In genomic region chr7:105745681-105746330, GRCh38 we compare ENCODE assay signal across 19 cellular contexts.
DNase-seq lines count a peak whose midpoint lies in the region; ATAC-seq and TF ChIP-seq lines count a peak whose summit lies in the region.
"Had no signal": no experiment of that assay in that cellular context is flagged by ENCODE, and none has a peak within 500 bp of the region (broad histone marks: within the 10 kb centered on the region; RNA-seq: fewer than 3 reads in every experiment).

No MANE protein-coding gene starts in this region.

- H3K14ac ChIP-seq in H9 (ENCODE audit: insufficient read depth, low read length) = no peak overlapping the region

- peak overlapping the region; percentile 0 to 53 (median 30); a peak in 4 of 7 replicates for H3K27ac Mint-ChIP-seq in H9
- H3K27ac Mint-ChIP-seq in endodermal cell = peak overlapping the region; percentile 6
- H3K27ac Mint-ChIP-seq in activated CD4-positive, alpha-beta T cell treated with anti-CD3 and anti-CD28 coated beads, Interleukin-2, amount 10 ng/mL, durations not matched to agents 24 days and 14 days = no peak overlapping the region
- H3K27ac Mint-ChIP-seq: B cell had no signal

- DNase-seq in A673 (ENCODE audit: low spot score) = no peak
- peak; percentile 45 for DNase-seq in H9
- DNase-seq in PC-3 = no peak
- peak; percentile 67 for DNase-seq in endodermal cell
- no peak for DNase-seq in Peyer's patch
- no peak for DNase-seq in activated CD4-positive, alpha-beta T cell treated with anti-CD3 and anti-CD28 coated beads, Interleukin-2, amount 10 ng/mL, durations not matched to agents 24 days and 14 days
- no peak for DNase-seq in OCI-LY7 (ENCODE audit: low spot score)
- DNase-seq in GM13977 (ENCODE audit: low spot score) = no peak
- DNase-seq: ACHN; CD4-positive, alpha-beta memory T cell; GOT3; NCI-H1048; NCI-H1436 treated with DMSO at 0.1 percent for 48 hours; NCI-H2081 treated with DMSO at 0.1 percent for 48 hours; NCI-H524 had no signal

- no peak overlapping the region for H3T11ph ChIP-seq in H9 (ENCODE audit: low read length)

- no peak overlapping the region for H4K91ac ChIP-seq in H9 (ENCODE audit: insufficient read length, low read depth, low read length)

- intact Hi-C loops in A673 (cut with micrococcal nuclease; ENCODE audit: unreplicated experiment) (no loop called here), PC-3 (cut with micrococcal nuclease) (no loop called here), OCI-LY7 (cut with micrococcal nuclease; ENCODE audit: unreplicated experiment) (no loop called here)
- intact Hi-C loops in activated CD4-positive, alpha-beta T cell treated with anti-CD3 and anti-CD28 coated beads, Interleukin-2, amount 10 ng/mL, durations not matched to agents 24 days and 14 days (cut with micrococcal nuclease) = loop anchor here (10.0 kb wide), 1 partner anchor 91 kb away; no protein-coding TSS in a partner anchor

- H3F3A ChIP-seq in PC-3 (ENCODE audit: low read length, unreplicated experiment) = no peaks in the 10 kb centered on the region

- H3K9me3 ChIP-seq in A673 (ENCODE audit: low read depth, low read length, poor library complexity, severe bottlenecking) = no peaks in the 10 kb centered on the region
- H3K9me3 ChIP-seq in H9 (ENCODE audit: control insufficient read depth, low read depth, low read length) = no peaks in the 10 kb centered on the region
- no peaks in the 10 kb centered on the region for H3K9me3 ChIP-seq in PC-3 (ENCODE audit: low read length)
- H3K9me3 ChIP-seq in endodermal cell (ENCODE audit: control insufficient read depth, low read length) = no peaks in the 10 kb centered on the region
- H3K9me3 ChIP-seq in Peyer's patch = no peaks in the 10 kb centered on the region
- no peaks in the 10 kb centered on the region for H3K9me3 ChIP-seq in OCI-LY7 (ENCODE audit: low read length)

- H3K36me3 ChIP-seq in A673 (ENCODE audit: insufficient read depth, low read length, poor library complexity, severe bottlenecking) (no peaks in the 10 kb centered on the region), PC-3 (ENCODE audit: low read depth, low read length) (no peaks in the 10 kb centered on the region), endodermal cell (ENCODE audit: control insufficient read depth, insufficient read depth, low read length) (peaks cover 2% of the 10 kb centered on the region), Peyer's patch (peaks cover 0 to 5% (median 0%) of the 10 kb centered on the region in 3 donors), OCI-LY7 (ENCODE audit: insufficient read depth, low read length) (no peaks in the 10 kb centered on the region)

- no peak; the same call in 1 of the 2 replicates for ATAC-seq in PC-3
- ATAC-seq: Panc1, Right ventricle myocardium inferior had no signal

- no TSS peak for BruUV-seq in A673 (replicated peaks; lab: Mats Ljungman, UMichigan)
- no TSS peak for BruUV-seq in PC-3 (replicated peaks; lab: Mats Ljungman, UMichigan)
- no TSS peak for BruUV-seq in OCI-LY7 (replicated peaks; lab: Mats Ljungman, UMichigan)

- H3K4me3 Mint-ChIP-seq in H9 (no peak overlapping the region), endodermal cell (no peak overlapping the region)
- H3K4me3 Mint-ChIP-seq in activated CD4-positive, alpha-beta T cell treated with anti-CD3 and anti-CD28 coated beads, Interleukin-2, amount 10 ng/mL, durations not matched to agents 24 days and 14 days = no peak overlapping the region
- H3K4me3 Mint-ChIP-seq: B cell; CD4-positive, alpha-beta memory T cell had no signal

- H3K23ac ChIP-seq in H9 (ENCODE audit: insufficient read length, low read depth, low read length) = no peak overlapping the region

- in situ Hi-C loops in GM13977 (cut with MboI; ENCODE audit: low pct_unique_long_range_greater_than_20kb, low sequenced_read_pairs, unreplicated experiment) = no loop called here

- H2BK120ac ChIP-seq in H9 (ENCODE audit: low read depth, low read length, poor library complexity, severe bottlenecking) = no peak overlapping the region

- no peaks in the 10 kb centered on the region for H3K27me3 Mint-ChIP-seq in H9 (ENCODE audit: low read depth)
- no peaks in the 10 kb centered on the region for H3K27me3 Mint-ChIP-seq in endodermal cell (ENCODE audit: insufficient read depth)
- peaks cover 1% of the 10 kb centered on the region for H3K27me3 Mint-ChIP-seq in activated CD4-positive, alpha-beta T cell treated with anti-CD3 and anti-CD28 coated beads, Interleukin-2, amount 10 ng/mL, durations not matched to agents 24 days and 14 days
- H3K27me3 Mint-ChIP-seq: B cell; CD4-positive, alpha-beta memory T cell had no signal

- H3K36me3 Mint-ChIP-seq in H9 (ENCODE audit: insufficient read depth in 1 of 3, low read depth in 3 of 3) (peaks cover 0 to 7% (median 1%) of the 10 kb centered on the region in 3 experiments; a peak in 5 of 7 replicates), endodermal cell (ENCODE audit: low read depth) (peaks cover 6% of the 10 kb centered on the region)
- no peaks in the 10 kb centered on the region for H3K36me3 Mint-ChIP-seq in activated CD4-positive, alpha-beta T cell treated with anti-CD3 and anti-CD28 coated beads, Interleukin-2, amount 10 ng/mL, durations not matched to agents 24 days and 14 days (ENCODE audit: low read depth)

- no peak overlapping the region for H3K4me3 ChIP-seq in A673 (ENCODE audit: low read depth, low read length, poor library complexity, severe bottlenecking)
- H3K4me3 ChIP-seq in PC-3 (ENCODE audit: low read length) = no peak overlapping the region
- H3K4me3 ChIP-seq in endodermal cell (ENCODE audit: low read length) = no peak overlapping the region
- no peak overlapping the region for H3K4me3 ChIP-seq in Peyer's patch
- no peak overlapping the region for H3K4me3 ChIP-seq in OCI-LY7 (ENCODE audit: low read depth, low read length, poor library complexity, severe bottlenecking)
- H3K4me3 ChIP-seq: SK-N-MC had no signal

- H3K9me3 Mint-ChIP-seq in H9 = no peaks in the 10 kb centered on the region
- H3K9me3 Mint-ChIP-seq in endodermal cell = no peaks in the 10 kb centered on the region
- H3K9me3 Mint-ChIP-seq in activated CD4-positive, alpha-beta T cell treated with anti-CD3 and anti-CD28 coated beads, Interleukin-2, amount 10 ng/mL, durations not matched to agents 24 days and 14 days = no peaks in the 10 kb centered on the region
- H3K9me3 Mint-ChIP-seq: CD4-positive, alpha-beta memory T cell had no signal

- no peak overlapping the region for H4K5ac ChIP-seq in H9 (ENCODE audit: insufficient read length, low read depth, low read length)

- H3K18ac ChIP-seq in H9 (ENCODE audit: insufficient read length, low read depth, low read length) = no peak overlapping the region

- TF ChIP-seq CTCF in A673 (conservative IDR thresholded peaks at IDR 0.05; ENCODE audit: low read depth, low read length) (no peak), H9 (conservative IDR thresholded peaks at IDR 0.05) (no peak; the same call in 2 of the 3 replicates), PC-3 (conservative IDR thresholded peaks at IDR 0.05; ENCODE audit: low read depth, low read length) (peak; percentile 26; the same call in 1 of the 2 replicates), endodermal cell (conservative IDR thresholded peaks at IDR 0.05) (peak; percentile 55), Peyer's patch (IDR thresholded peaks at IDR 0.05) (no peak), OCI-LY7 (conservative IDR thresholded peaks at IDR 0.05; ENCODE audit: low read length) (no peak), GM13977 (IDR thresholded peaks at IDR 0.05; ENCODE audit: extremely low read depth, insufficient read depth, missing control alignments) (no peak)

- no peak overlapping the region for H2BK12ac ChIP-seq in H9 (ENCODE audit: insufficient read length, low read depth, low read length)

- no peak overlapping the region for H4K8ac ChIP-seq in H9 (replicated peaks; ENCODE audit: insufficient read length, low read depth, low read length)

- CTCF ChIA-PET in A673 (lab: Charles Lee) (no interaction called here), PC-3 (lab: Charles Lee) (no interaction called here), OCI-LY7 (lab: Charles Lee; ENCODE audit: unreplicated experiment) (no interaction called here)

- no peak overlapping the region for H2AK5ac ChIP-seq in H9 (ENCODE audit: insufficient read length, low read length)

- TF ChIP-seq POLR2A in Peyer's patch (IDR thresholded peaks at IDR 0.05) = no peak

- no peaks in the 10 kb centered on the region for H3K23me2 ChIP-seq in H9 (ENCODE audit: insufficient read length, low read depth, low read length, poor library complexity, severe bottlenecking)

- POLR2A ChIA-PET in A673 (lab: Charles Lee; ENCODE audit: low non-redundant PET) (no interaction called here), PC-3 (lab: Charles Lee; ENCODE audit: unreplicated experiment) (no interaction called here), OCI-LY7 (lab: Charles Lee) (no interaction called here)

- peaks cover 55% of the 10 kb centered on the region for H3K4me1 ChIP-seq in A673 (ENCODE audit: insufficient read depth, low read length, poor library complexity, severe bottlenecking)
- H3K4me1 ChIP-seq in H9 (ENCODE audit: insufficient read depth, low read length) = peaks cover 1% of the 10 kb centered on the region; the same call in 1 of the 2 replicates
- no peaks in the 10 kb centered on the region for H3K4me1 ChIP-seq in PC-3 (ENCODE audit: insufficient read depth, low read length)
- H3K4me1 ChIP-seq in endodermal cell (ENCODE audit: control insufficient read depth, insufficient read depth, low read length) = peaks cover 4% of the 10 kb centered on the region
- peaks cover 0 to 5% (median 0%) of the 10 kb centered on the region in 4 donors for H3K4me1 ChIP-seq in Peyer's patch
- no peaks in the 10 kb centered on the region for H3K4me1 ChIP-seq in OCI-LY7 (ENCODE audit: insufficient read depth, low read length, poor library complexity, severe bottlenecking)

- H2BK20ac ChIP-seq in H9 (ENCODE audit: low read depth, low read length, poor library complexity, severe bottlenecking) = no peak overlapping the region

- no peaks in the 10 kb centered on the region for H3K9me2 ChIP-seq in PC-3 (replicated peaks; ENCODE audit: low read length)
- H3K9me2 ChIP-seq in OCI-LY7 (ENCODE audit: insufficient read depth, low read length) = no peaks in the 10 kb centered on the region

- H4K20me1 ChIP-seq in H9 (ENCODE audit: control insufficient read depth, insufficient read depth, insufficient read length) = no peaks in the 10 kb centered on the region
- H4K20me1 ChIP-seq in PC-3 (ENCODE audit: low read length) = no peaks in the 10 kb centered on the region
- no peaks in the 10 kb centered on the region for H4K20me1 ChIP-seq in OCI-LY7 (ENCODE audit: insufficient read depth, low read length)

- H3K4me2 ChIP-seq in H9 (ENCODE audit: insufficient read depth, insufficient read length, low read length) (no peak overlapping the region), PC-3 (ENCODE audit: low read length) (no peak overlapping the region), OCI-LY7 (ENCODE audit: low read length) (no peak overlapping the region)

- no peaks in the 10 kb centered on the region for H3K79me1 ChIP-seq in H9 (ENCODE audit: insufficient read depth, low read depth, low read length, poor library complexity, severe bottlenecking)

- no peak overlapping the region for H3K4ac ChIP-seq in H9 (ENCODE audit: low read depth, low read length)

- H3K79me2 ChIP-seq in H9 (ENCODE audit: insufficient read depth, low read length) = no peaks in the 10 kb centered on the region
- H3K79me2 ChIP-seq in PC-3 (ENCODE audit: low read length) = no peaks in the 10 kb centered on the region
- no peaks in the 10 kb centered on the region for H3K79me2 ChIP-seq in OCI-LY7 (ENCODE audit: insufficient read depth, low read depth, low read length)

- peaks cover 25 to 35% of the 10 kb centered on the region in 2 experiments for H3K4me1 Mint-ChIP-seq in H9
- H3K4me1 Mint-ChIP-seq in endodermal cell = peaks cover 36% of the 10 kb centered on the region
- H3K4me1 Mint-ChIP-seq in activated CD4-positive, alpha-beta T cell treated with anti-CD3 and anti-CD28 coated beads, Interleukin-2, amount 10 ng/mL, durations not matched to agents 24 days and 14 days = no peaks in the 10 kb centered on the region

- WGBS in H9 (ENCODE audit: extremely low coverage, insufficient read length, low lambda C conversion rate) = no CpG with 5 or more reads among the region's 7 CpGs
- 87 to 89% methylated on average over 7 of the region's 7 CpGs for WGBS in endodermal cell (ENCODE audit: insufficient coverage in 1 of 2, insufficient read length in 1 of 2), 2 experiments

- no peak overlapping the region for H3K56ac ChIP-seq in H9 (ENCODE audit: insufficient read length, low read depth, low read length)

- H3K9ac ChIP-seq in H9 (ENCODE audit: extremely low read depth, insufficient read length, low read length) (no peak overlapping the region), PC-3 (ENCODE audit: low read length) (no peak overlapping the region), endodermal cell (ENCODE audit: extremely low read depth, low read length, poor library complexity, severe bottlenecking) (no peak overlapping the region)

- no peak overlapping the region for H2BK5ac ChIP-seq in H9 (ENCODE audit: insufficient read length, low read length)

- H3K27me3 ChIP-seq in A673 (replicated peaks; ENCODE audit: insufficient read depth, low read depth, low read length, poor library complexity) (no peaks in the 10 kb centered on the region), H9 (ENCODE audit: insufficient read depth, low read length) (no peaks in the 10 kb centered on the region; the same call in 1 of the 2 replicates), PC-3 (ENCODE audit: low read length) (no peaks in the 10 kb centered on the region), endodermal cell (ENCODE audit: control insufficient read depth, insufficient read depth, low read length, poor library complexity, severe bottlenecking) (no peaks in the 10 kb centered on the region), Peyer's patch (no peaks in the 10 kb centered on the region)

- H2AFZ ChIP-seq in H9 (ENCODE audit: low read length) = no peak overlapping the region
- no peak overlapping the region for H2AFZ ChIP-seq in PC-3 (ENCODE audit: low read length)
- H2AFZ ChIP-seq in OCI-LY7 (ENCODE audit: low read length) = no peak overlapping the region

- H3K27ac ChIP-seq in A673 (ENCODE audit: low read depth, low read length, poor library complexity, severe bottlenecking) (peak overlapping the region; percentile 10), H9 (ENCODE audit: insufficient read length, low read depth, low read length) (no peak overlapping the region), PC-3 (ENCODE audit: low read length) (no peak overlapping the region), endodermal cell (ENCODE audit: low read depth, low read length) (no peak overlapping the region), Peyer's patch (no peak overlapping the region), OCI-LY7 (ENCODE audit: low read depth, low read length, poor library complexity, severe bottlenecking) (no peak overlapping the region)
- H3K27ac ChIP-seq: SK-N-MC had no signal

- no peak overlapping the region for H2BK15ac ChIP-seq in H9 (ENCODE audit: low read depth, low read length)

Comparison
In these comparisons a context has a peak if more than half of its experiments do, and no peak if none do; other contexts are left out.
1. DNase-seq: peak in H9 (single experiment) and endodermal cell (single experiment); none in A673 (single experiment), PC-3 (single experiment), Peyer's patch (0 of 3), activated CD4-positive, alpha-beta T cell treated with anti-CD3 and anti-CD28 coated beads, Interleukin-2, amount 10 ng/mL, durations not matched to agents 24 days and 14 days (single experiment), OCI-LY7 (single experiment) and GM13977 (single experiment).
2. CTCF ChIP-seq: peak in PC-3 (single experiment) and endodermal cell (single experiment); none in A673 (single experiment), H9 (single experiment), Peyer's patch (0 of 6), OCI-LY7 (single experiment) and GM13977 (single experiment).